1 cellular context compared by ENCODE assay signal in genomic region chr7:101754432-101755159, GRCh38.
TF ChIP-seq lines count a peak whose summit lies in the region.

No MANE protein-coding gene starts in this region.

TF ChIP-seq in HEK293, 187 proteins besides CTCF, POLR2A, EP300 and RAD21 (continued from another document):
- no peak for TF ChIP-seq ZNF248 (tag by site-specific recombination; IDR thresholded peaks at IDR 0.05)
- no peak for TF ChIP-seq ZNF558 (tag by site-specific recombination; IDR thresholded peaks at IDR 0.05)
- TF ChIP-seq ZNF791 (tag by site-specific recombination; IDR thresholded peaks at IDR 0.05): no peak
- no peak for TF ChIP-seq ZSCAN4 (tag by site-specific recombination; IDR thresholded peaks at IDR 0.05)
- no peak for TF ChIP-seq GLI4 (tag by site-specific recombination; IDR thresholded peaks at IDR 0.05)
- TF ChIP-seq, protein P1, sequence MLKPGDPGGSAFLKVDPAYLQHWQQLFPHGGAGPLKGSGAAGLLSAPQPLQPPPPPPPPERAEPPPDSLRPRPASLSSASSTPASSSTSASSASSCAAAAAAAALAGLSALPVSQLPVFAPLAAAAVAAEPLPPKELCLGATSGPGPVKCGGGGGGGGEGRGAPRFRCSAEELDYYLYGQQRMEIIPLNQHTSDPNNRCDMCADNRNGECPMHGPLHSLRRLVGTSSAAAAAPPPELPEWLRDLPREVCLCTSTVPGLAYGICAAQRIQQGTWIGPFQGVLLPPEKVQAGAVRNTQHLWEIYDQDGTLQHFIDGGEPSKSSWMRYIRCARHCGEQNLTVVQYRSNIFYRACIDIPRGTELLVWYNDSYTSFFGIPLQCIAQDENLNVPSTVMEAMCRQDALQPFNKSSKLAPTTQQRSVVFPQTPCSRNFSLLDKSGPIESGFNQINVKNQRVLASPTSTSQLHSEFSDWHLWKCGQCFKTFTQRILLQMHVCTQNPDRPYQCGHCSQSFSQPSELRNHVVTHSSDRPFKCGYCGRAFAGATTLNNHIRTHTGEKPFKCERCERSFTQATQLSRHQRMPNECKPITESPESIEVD (tag by site-specific recombination; IDR thresholded peaks at IDR 0.05): no peak
- no peak for TF ChIP-seq ZNF223 (tag by site-specific recombination; IDR thresholded peaks at IDR 0.05)
- no peak for TF ChIP-seq ZSCAN30 (tag by site-specific recombination; IDR thresholded peaks at IDR 0.05)
- no peak for TF ChIP-seq PBX3 (CRISPR knock-in tag; IDR thresholded peaks at IDR 0.05)
- no peak for TF ChIP-seq ZBTB20 (tag by site-specific recombination; IDR thresholded peaks at IDR 0.05)
- no peak for TF ChIP-seq GLIS1 (tag by site-specific recombination; IDR thresholded peaks at IDR 0.05)
- TF ChIP-seq, protein P2, sequence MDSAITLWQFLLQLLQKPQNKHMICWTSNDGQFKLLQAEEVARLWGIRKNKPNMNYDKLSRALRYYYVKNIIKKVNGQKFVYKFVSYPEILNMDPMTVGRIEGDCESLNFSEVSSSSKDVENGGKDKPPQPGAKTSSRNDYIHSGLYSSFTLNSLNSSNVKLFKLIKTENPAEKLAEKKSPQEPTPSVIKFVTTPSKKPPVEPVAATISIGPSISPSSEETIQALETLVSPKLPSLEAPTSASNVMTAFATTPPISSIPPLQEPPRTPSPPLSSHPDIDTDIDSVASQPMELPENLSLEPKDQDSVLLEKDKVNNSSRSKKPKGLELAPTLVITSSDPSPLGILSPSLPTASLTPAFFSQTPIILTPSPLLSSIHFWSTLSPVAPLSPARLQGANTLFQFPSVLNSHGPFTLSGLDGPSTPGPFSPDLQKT (IDR thresholded peaks at IDR 0.05; ENCODE audit: borderline replicate concordance, low read depth, low read length): no peak
- no peak for TF ChIP-seq ZNF239 (tag by site-specific recombination; IDR thresholded peaks at IDR 0.05)
- TF ChIP-seq ZNF324 (tag by site-specific recombination; IDR thresholded peaks at IDR 0.05): no peak
- TF ChIP-seq ZNF174 (tag by site-specific recombination; IDR thresholded peaks at IDR 0.05): no peak
- no peak for TF ChIP-seq KLF16 (tag by site-specific recombination; IDR thresholded peaks at IDR 0.05)
- TF ChIP-seq SCRT1 (tag by site-specific recombination; IDR thresholded peaks at IDR 0.05; ENCODE audit: borderline replicate concordance): no peak
- TF ChIP-seq ZNF266 (tag by site-specific recombination; IDR thresholded peaks at IDR 0.05; ENCODE audit: low read depth): no peak
- TF ChIP-seq PRDM1 (tag by site-specific recombination; IDR thresholded peaks at IDR 0.05): peak; percentile 96
- no peak for TF ChIP-seq ZSCAN16 (tag by site-specific recombination; IDR thresholded peaks at IDR 0.05)
- TF ChIP-seq ZNF394 (tag by site-specific recombination; IDR thresholded peaks at IDR 0.05; ENCODE audit: borderline replicate concordance): no peak
- TF ChIP-seq ZNF10 (tag by site-specific recombination; IDR thresholded peaks at IDR 0.05): no peak
- peak; percentile 34 for TF ChIP-seq ZNF600 (tag by site-specific recombination; IDR thresholded peaks at IDR 0.05)
- TF ChIP-seq ZNF692 (tag by site-specific recombination; IDR thresholded peaks at IDR 0.05): peak; percentile 11; the same call in 1 of the 2 replicates
- peak; percentile 85 for TF ChIP-seq ZBTB17 (tag by site-specific recombination; IDR thresholded peaks at IDR 0.05)
- TF ChIP-seq ZBTB48 (tag by site-specific recombination; IDR thresholded peaks at IDR 0.05): no peak
- TF ChIP-seq ZNF335 (tag by site-specific recombination; conservative IDR thresholded peaks at IDR 0.05): 0 out of 2 replicates have a peak, but pooled peaks have one; percentile 34
- no peak for TF ChIP-seq ZNF549 (tag by site-specific recombination; IDR thresholded peaks at IDR 0.05)
- TF ChIP-seq ZNF571 (tag by site-specific recombination; IDR thresholded peaks at IDR 0.05): no peak
- TF ChIP-seq HOXC10 (CRISPR knock-in tag; IDR thresholded peaks at IDR 0.05): no peak
- TF ChIP-seq KLF9 (tag by site-specific recombination; IDR thresholded peaks at IDR 0.05; ENCODE audit: low read depth): no peak
- TF ChIP-seq KLF17 (tag by site-specific recombination; IDR thresholded peaks at IDR 0.05): 0 out of 2 replicates have a peak, but pooled peaks have one; percentile 16
- TF ChIP-seq, protein P3, sequence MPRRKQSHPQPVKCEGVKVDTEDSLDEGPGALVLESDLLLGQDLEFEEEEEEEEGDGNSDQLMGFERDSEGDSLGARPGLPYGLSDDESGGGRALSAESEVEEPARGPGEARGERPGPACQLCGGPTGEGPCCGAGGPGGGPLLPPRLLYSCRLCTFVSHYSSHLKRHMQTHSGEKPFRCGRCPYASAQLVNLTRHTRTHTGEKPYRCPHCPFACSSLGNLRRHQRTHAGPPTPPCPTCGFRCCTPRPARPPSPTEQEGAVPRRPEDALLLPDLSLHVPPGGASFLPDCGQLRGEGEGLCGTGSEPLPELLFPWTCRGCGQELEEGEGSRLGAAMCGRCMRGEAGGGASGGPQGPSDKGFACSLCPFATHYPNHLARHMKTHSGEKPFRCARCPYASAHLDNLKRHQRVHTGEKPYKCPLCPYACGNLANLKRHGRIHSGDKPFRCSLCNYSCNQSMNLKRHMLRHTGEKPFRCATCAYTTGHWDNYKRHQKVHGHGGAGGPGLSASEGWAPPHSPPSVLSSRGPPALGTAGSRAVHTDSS (tag by site-specific recombination; IDR thresholded peaks at IDR 0.05): no peak
- no peak for TF ChIP-seq ZNF24 (tag by site-specific recombination; IDR thresholded peaks at IDR 0.05)
- no peak for TF ChIP-seq SP3 (tag by site-specific recombination; IDR thresholded peaks at IDR 0.05)
- no peak for TF ChIP-seq ZNF146 (tag by site-specific recombination; IDR thresholded peaks at IDR 0.05)
- TF ChIP-seq PATZ1 (tag by site-specific recombination; IDR thresholded peaks at IDR 0.05): no peak
- no peak for TF ChIP-seq ZNF449 (tag by site-specific recombination; IDR thresholded peaks at IDR 0.05)
- no peak for TF ChIP-seq GLIS2 (tag by site-specific recombination; IDR thresholded peaks at IDR 0.05)
- TF ChIP-seq, protein P4, sequence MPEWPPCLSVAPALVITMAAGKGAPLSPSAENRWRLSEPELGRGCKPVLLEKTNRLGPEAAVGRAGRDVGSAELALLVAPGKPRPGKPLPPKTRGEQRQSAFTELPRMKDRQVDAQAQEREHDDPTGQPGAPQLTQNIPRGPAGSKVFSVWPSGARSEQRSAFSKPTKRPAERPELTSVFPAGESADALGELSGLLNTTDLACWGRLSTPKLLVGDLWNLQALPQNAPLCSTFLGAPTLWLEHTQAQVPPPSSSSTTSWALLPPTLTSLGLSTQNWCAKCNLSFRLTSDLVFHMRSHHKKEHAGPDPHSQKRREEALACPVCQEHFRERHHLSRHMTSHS (tag by site-specific recombination; IDR thresholded peaks at IDR 0.05): no peak
- TF ChIP-seq ZNF677 (tag by site-specific recombination; IDR thresholded peaks at IDR 0.05): no peak
